In the genomic region with DNA sequence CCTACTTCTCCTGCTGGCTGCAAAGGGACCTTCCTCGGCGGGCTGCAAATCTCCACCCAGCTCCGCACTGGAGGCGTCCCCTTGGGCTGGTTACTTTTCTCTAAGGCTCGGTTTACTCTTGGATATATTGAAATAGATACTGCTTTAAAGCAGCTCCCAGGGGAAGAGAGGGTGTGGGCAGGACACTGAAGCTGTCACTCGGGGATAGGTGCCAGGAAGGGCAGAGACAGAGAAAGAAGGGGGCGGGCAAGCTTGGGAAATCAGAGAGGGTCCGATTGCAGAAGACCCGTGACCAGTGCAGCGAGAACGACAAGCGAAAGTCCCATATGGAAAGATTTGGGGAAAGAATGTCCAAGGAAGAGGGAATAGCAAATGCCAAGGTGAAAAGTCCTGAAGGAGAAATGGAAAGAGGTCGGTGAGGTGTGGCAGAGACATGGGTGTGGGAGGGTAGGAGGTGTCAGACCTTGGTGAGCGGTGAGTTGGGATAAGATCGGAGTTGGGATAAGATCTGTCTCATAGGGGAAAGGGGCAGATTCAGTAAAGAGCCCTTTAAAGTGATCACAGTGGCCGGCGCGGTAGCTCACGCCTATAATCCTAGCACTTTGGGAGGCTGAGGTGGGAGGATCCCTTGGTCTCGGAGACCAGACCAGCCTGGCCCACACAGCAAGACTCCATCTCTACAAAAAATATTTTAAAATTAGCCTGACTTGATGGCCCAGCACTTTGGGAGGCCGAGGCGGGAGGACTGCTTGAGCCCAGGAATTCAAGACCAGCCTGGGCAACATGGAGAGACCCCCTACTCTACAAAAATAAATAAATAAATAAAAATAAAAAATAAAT, we compare ENCODE assay signal across 8 cellular contexts. TPM values are rescaled to one million over a fixed set of nuclear protein-coding genes. Genes with fewer than 3 reads are reported as not detected.
A peak's percentile ranks its signal among the peaks of the same experiment; 100 is the strongest.
DNase-seq lines count a peak whose midpoint lies in the region; ATAC-seq and TF ChIP-seq lines count a peak whose summit lies in the region.

No MANE protein-coding gene starts in this region.

- intact Hi-C loops in CD4-positive, alpha-beta T cell (cut with DNase I, micrococcal nuclease): loop anchor here in 1 of 2 experiments (10.0 kb wide), 1 partner anchor 132 kb away; a partner anchor contains a TSS

- CTCF ChIA-PET in CD4-positive, alpha-beta T cell (lab: Charles Lee): interaction anchor here (1.1 to 2.6 kb wide), 5 partner anchors 25 to 45 kb away, joined by 3 to 12 read pairs (median 4); no protein-coding TSS in a partner anchor

- peak; percentile 11 for ATAC-seq in CD4-positive, alpha-beta T cell (ENCODE audit: poor library complexity)
- ATAC-seq in GM18909 (IDR thresholded peaks at IDR 0.05; ENCODE audit: poor library complexity, unreplicated experiment): no peak
- ATAC-seq in omental fat pad (ENCODE audit: low FRiP score): no peak
- ATAC-seq in HG03469 (IDR thresholded peaks at IDR 0.05; ENCODE audit: unreplicated experiment): no peak
- no peak for ATAC-seq in GM21576 (IDR thresholded peaks at IDR 0.05; ENCODE audit: unreplicated experiment)

- no peaks in the 10 kb centered on the region for H3K9me3 Mint-ChIP-seq in CD4-positive, alpha-beta T cell
- no peaks in the 10 kb centered on the region for H3K9me3 Mint-ChIP-seq in neural crest cell

- H3K9ac ChIP-seq in OCI-LY3 (ENCODE audit: low read length): peak overlapping the region; percentile 96

- no peaks in the 10 kb centered on the region for H3K27me3 Mint-ChIP-seq in CD4-positive, alpha-beta T cell
- H3K27me3 Mint-ChIP-seq in neural crest cell (ENCODE audit: low read depth): no peaks in the 10 kb centered on the region

- H3K27me3 ChIP-seq in CD4-positive, alpha-beta T cell (ENCODE audit: control insufficient read depth, insufficient read depth, low read length): no peaks in the 10 kb centered on the region
- no peaks in the 10 kb centered on the region for H3K27me3 ChIP-seq in OCI-LY3 (ENCODE audit: low read depth, low read length)

- no peak overlapping the region for H3K27ac ChIP-seq in CD4-positive, alpha-beta T cell (ENCODE audit: low read depth, low read length)
- no peak overlapping the region for H3K27ac ChIP-seq in OCI-LY3 (ENCODE audit: low read length)

- no peak for TF ChIP-seq CTCF in CD4-positive, alpha-beta T cell (IDR thresholded peaks at IDR 0.05)
- no peak for TF ChIP-seq CTCF in OCI-LY3 (IDR thresholded peaks at IDR 0.05; ENCODE audit: low read depth, low read length)
- no peak for TF ChIP-seq CTCF in neural crest cell (conservative IDR thresholded peaks at IDR 0.05)
- TF ChIP-seq CTCF in omental fat pad (IDR thresholded peaks at IDR 0.05): no peak

- POLR2A ChIA-PET in CD4-positive, alpha-beta T cell (lab: Charles Lee): interaction anchor here (1.0 to 4.2 kb wide), 5 partner anchors 11 to 68 kb away, joined by 4 to 40 read pairs (median 5); a partner anchor contains a TSS

- DNase-seq in CD4-positive, alpha-beta T cell: no peak
- DNase-seq in epidermal melanocyte (ENCODE audit: insufficient read length, low spot score): peak; percentile 38
- DNase-seq in neural crest cell (ENCODE audit: low read depth, low spot score): no peak
- no peak for DNase-seq in omental fat pad (ENCODE audit: low spot score)

- H3K9me3 ChIP-seq in CD4-positive, alpha-beta T cell (ENCODE audit: control insufficient read depth, low read length): no peaks in the 10 kb centered on the region
- H3K9me3 ChIP-seq in OCI-LY3 (ENCODE audit: insufficient read depth, low read length): no peaks in the 10 kb centered on the region

- peak overlapping the region; percentile 92 for H3K4me2 ChIP-seq in OCI-LY3 (ENCODE audit: low read length)

- no peaks in the 10 kb centered on the region for H4K20me1 ChIP-seq in OCI-LY3 (ENCODE audit: insufficient read depth, low read length)

- H3K27ac Mint-ChIP-seq in CD4-positive, alpha-beta T cell: peak overlapping the region; percentile 37
- no peak overlapping the region for H3K27ac Mint-ChIP-seq in neural crest cell (ENCODE audit: unreplicated experiment)

- H2AFZ ChIP-seq in OCI-LY3 (ENCODE audit: low read depth, low read length): peak overlapping the region; percentile 86

- peak overlapping the region; percentile 91 for H3K4me3 Mint-ChIP-seq in CD4-positive, alpha-beta T cell
- H3K4me3 Mint-ChIP-seq in neural crest cell: peak overlapping the region; percentile 94

- peak overlapping the region; percentile 91 for H3K4me3 ChIP-seq in OCI-LY3 (ENCODE audit: low read length)

- peaks cover 24% of the 10 kb centered on the region for H3K4me1 ChIP-seq in OCI-LY3 (ENCODE audit: low read length)

- peaks cover 14% of the 10 kb centered on the region for H3K36me3 ChIP-seq in OCI-LY3 (replicated peaks; ENCODE audit: low read depth, low read length)

- peaks cover 32% of the 10 kb centered on the region for H3K4me1 Mint-ChIP-seq in CD4-positive, alpha-beta T cell (ENCODE audit: low read depth)
- H3K4me1 Mint-ChIP-seq in neural crest cell: peaks cover 29% of the 10 kb centered on the region

- H3K36me3 Mint-ChIP-seq in CD4-positive, alpha-beta T cell (ENCODE audit: low read depth): peaks cover 17% of the 10 kb centered on the region
- peaks cover 3% of the 10 kb centered on the region for H3K36me3 Mint-ChIP-seq in neural crest cell (ENCODE audit: low read depth)

- peaks cover 32% of the 10 kb centered on the region for H3K79me2 ChIP-seq in OCI-LY3 (ENCODE audit: low read length)

RNA-seq across cellular contexts. Expression of a gene that starts 0.6 kb away (rescaled TPM):
- 1 to 10 TPM in 1 of 2 experiments, not detected in 1; 1.3 TPM for total RNA-seq in CD4-positive, alpha-beta T cell
- total RNA-seq in neural crest cell: 34.7 and 49.1 TPM in 2 replicates
- total RNA-seq in omental fat pad: not detected

RNA-seq across cellular contexts. Expression of a gene that starts 0.9 kb away (rescaled TPM):
- total RNA-seq in CD4-positive, alpha-beta T cell: 10 to 100 TPM; 59.7 to 65.9 TPM
- total RNA-seq in neural crest cell (651 and 672 TPM in 2 replicates), omental fat pad (100 to 1,000 TPM; 165 to 320 (median 219) TPM)

RNA-seq across cellular contexts. Expression of a gene that starts 3.9 kb away (rescaled TPM):
- total RNA-seq in CD4-positive, alpha-beta T cell: 1 to 10 TPM; 1.5 to 2.7 TPM
- total RNA-seq in neural crest cell (74.5 and 87.4 TPM in 2 replicates), omental fat pad (10 to 100 TPM in 1 of 4 donors, 1 to 10 TPM in 3; 2.8 to 10.4 (median 5.9) TPM)

RNA-seq across cellular contexts. Expression of a gene that starts 11.2 kb away (rescaled TPM):
- total RNA-seq in CD4-positive, alpha-beta T cell: 1,000 to 10,000 TPM; 2,467 to 2,518 TPM
- total RNA-seq in neural crest cell: 9.3 and 9.6 TPM in 2 replicates
- total RNA-seq in omental fat pad: 1,000 to 10,000 TPM in 2 of 4 donors, 100 to 1,000 TPM in 2; 852 to 2,498 (median 1,079) TPM

RNA-seq across cellular contexts. Expression of a gene that starts 27.1 kb away (rescaled TPM):
- 10 to 100 TPM; 14.8 to 17.0 TPM for total RNA-seq in CD4-positive, alpha-beta T cell
- total RNA-seq in neural crest cell (27.9 and 28.8 TPM in 2 replicates), omental fat pad (10 to 100 TPM; 26.9 to 71.3 (median 56.3) TPM)

Comparison
In these comparisons a context has a peak if more than half of its experiments do, and no peak if none do; other contexts are left out.
1. RNA of a gene that starts 0.6 kb away (total RNA-seq): 34.7 to 49.1 TPM in neural crest cell; 1.3 TPM in CD4-positive, alpha-beta T cell and not detected in omental fat pad; every median in the first group is over 10 times any median in the second.